In genomic region chr2:134459706-134460406, GRCh38 we compare ENCODE assay signal across 14 cellular contexts.
"Had no signal": no experiment of that assay in that cellular context is flagged by ENCODE, and none has a peak within 500 bp of the region (broad histone marks: within the 10 kb centered on the region; RNA-seq: fewer than 3 reads in every experiment).

No MANE protein-coding gene starts in this region.

- H3K4me3 ChIP-seq: colonic mucosa, esophagus muscularis mucosa, sigmoid colon, spleen, tibial nerve, vagina had no signal

- H3K9me3 ChIP-seq: colonic mucosa, esophagus muscularis mucosa, sigmoid colon, spleen, tibial nerve, vagina had no signal

- H3K27me3 ChIP-seq: colonic mucosa, esophagus muscularis mucosa, sigmoid colon, spleen, tibial nerve, vagina had no signal

- H3K27ac Mint-ChIP-seq: activated CD8-positive, alpha-beta memory T cell treated with anti-CD3 and anti-CD28 coated beads, Interleukin-2, amount 10 ng/mL, durations not matched to agents 7 days and 5 days; activated naive CD8-positive, alpha-beta T cell; nephron; progenitor cell of endocrine pancreas had no signal

- H3K4me3 Mint-ChIP-seq: activated CD8-positive, alpha-beta memory T cell treated with anti-CD3 and anti-CD28 coated beads, Interleukin-2, amount 10 ng/mL, durations not matched to agents 7 days and 5 days; activated naive CD8-positive, alpha-beta T cell; activated T-cell treated with anti-CD3 and anti-CD28 coated beads, Interleukin-2, amount 50 U/mL, for 4 hours; nephron had no signal

- H3K36me3 ChIP-seq: colonic mucosa, sigmoid colon, vagina had no signal

- H3K27me3 Mint-ChIP-seq: activated CD8-positive, alpha-beta memory T cell treated with anti-CD3 and anti-CD28 coated beads, Interleukin-2, amount 10 ng/mL, durations not matched to agents 7 days and 5 days; activated naive CD8-positive, alpha-beta T cell; progenitor cell of endocrine pancreas had no signal

- DNase-seq: activated CD4-positive, alpha-beta T cell treated with anti-CD3 and anti-CD28 coated beads for 1 hour; activated effector memory CD4-positive, alpha-beta T cell treated with anti-CD3 and anti-CD28 coated beads, Interleukin-2, amount 50 U/mL, for 16 hours; sigmoid colon; T1000 had no signal

- H3K4me1 ChIP-seq: colonic mucosa, esophagus muscularis mucosa, sigmoid colon, tibial nerve, vagina had no signal

- H3K36me3 Mint-ChIP-seq: activated CD8-positive, alpha-beta memory T cell treated with anti-CD3 and anti-CD28 coated beads, Interleukin-2, amount 10 ng/mL, durations not matched to agents 7 days and 5 days had no signal

- H3K9me3 Mint-ChIP-seq: activated T-cell treated with anti-CD3 and anti-CD28 coated beads, Interleukin-2, amount 50 U/mL, for 4 hours; nephron had no signal

- H3K27ac ChIP-seq: colonic mucosa, esophagus muscularis mucosa, sigmoid colon, tibial nerve, vagina had no signal
